Comparison of ENCODE assay signal across 9 cellular contexts in the genomic region with DNA sequence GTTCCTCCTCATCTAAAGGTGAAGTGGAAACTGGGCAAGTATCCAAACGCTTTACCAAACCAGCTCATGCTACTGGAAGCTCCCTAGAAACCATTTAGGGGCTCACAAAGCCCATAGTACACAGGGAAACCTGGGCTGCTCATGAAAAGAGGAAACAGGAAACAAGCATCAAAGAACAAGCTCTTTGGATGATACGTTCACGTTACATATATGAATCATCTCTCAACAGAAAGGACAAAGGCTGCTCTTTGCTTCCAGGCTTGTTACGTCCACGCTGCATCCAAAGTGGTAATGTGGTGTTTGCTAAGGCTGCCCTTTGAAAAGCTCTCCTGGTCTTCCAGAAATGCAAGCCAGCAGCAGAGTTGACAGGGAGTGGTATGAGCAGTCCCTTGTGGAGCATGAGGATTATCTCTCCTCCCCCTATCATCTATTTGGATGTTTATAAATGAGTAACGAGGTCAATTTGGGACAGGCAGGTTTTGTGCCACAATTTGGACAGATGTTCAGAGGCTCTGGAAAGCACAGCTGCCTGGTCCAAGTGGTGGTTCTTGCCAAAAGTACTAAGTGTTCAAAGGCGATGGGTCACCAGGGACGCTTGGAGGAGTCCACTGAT.
DNase-seq lines count a peak whose midpoint lies in the region; ATAC-seq, FAIRE-seq and TF ChIP-seq lines count a peak whose summit lies in the region.
"Had no signal": no experiment of that assay in that cellular context is flagged by ENCODE, and none has a peak within 500 bp of the region (broad histone marks: within the 10 kb centered on the region; RNA-seq: fewer than 3 reads in every experiment).

No MANE protein-coding gene starts in this region.

- DNase-seq in GM19239 (ENCODE audit: insufficient read length, low spot score): peak; percentile 35
- peak; percentile 90 for DNase-seq in NCI-H510A treated with DMSO at 0.1 percent for 48 hours (lab: John Stamatoyannopoulos, UW)
- peak; percentile 51 for DNase-seq in testis
- no peak for DNase-seq in activated CD8-positive, alpha-beta memory T cell treated with anti-CD3 and anti-CD28 coated beads, Interleukin-2, amount 50 U/mL, for 48 hours
- no peak for DNase-seq in SK-N-DZ (ENCODE audit: low spot score)
- no peak for DNase-seq in activated naive CD4-positive, alpha-beta T cell treated with Interleukin-2 at 50 U/mL for 16 hours
- DNase-seq: activated CD4-positive, alpha-beta T cell treated with anti-CD3 and anti-CD28 coated beads for 4 hours had no signal

- H3K27me3 ChIP-seq in testis: no peaks in the 10 kb centered on the region

- no peak overlapping the region for H3K4me3 ChIP-seq in testis

- 51 to 55% methylated on average over 8 of the region's 8 CpGs for WGBS in testis, 2 donors

- peak; percentile 88 for FAIRE-seq in GM19239 (lab: Jason Lieb, UNC)

- ATAC-seq in HG03139 (IDR thresholded peaks at IDR 0.05; ENCODE audit: unreplicated experiment) (peak; percentile 71), esophagus mucosa (no peak)

- no peaks in the 10 kb centered on the region for H3K4me1 ChIP-seq in testis

- TF ChIP-seq CTCF in testis (IDR thresholded peaks at IDR 0.05): no peak

- peak overlapping the region in 1 of 2 donors; percentile 36 for H3K27ac ChIP-seq in testis

- H3K9me3 ChIP-seq in testis: no peaks in the 10 kb centered on the region

- TF ChIP-seq POLR2A in testis (IDR thresholded peaks at IDR 0.05): no peak

- intact Hi-C loops in testis (cut with DNase I; ENCODE audit: low total_unique reads): no loop called here

- H3K36me3 ChIP-seq in testis (ENCODE audit: low read depth, missing control alignments): no peaks in the 10 kb centered on the region

Comparison
In these comparisons a context has a peak if more than half of its experiments do, and no peak if none do; other contexts are left out.
1. DNase-seq: peak in GM19239 (single experiment), NCI-H510A treated with DMSO at 0.1 percent for 48 hours (single experiment) and testis (single experiment); none in activated CD8-positive, alpha-beta memory T cell treated with anti-CD3 and anti-CD28 coated beads, Interleukin-2, amount 50 U/mL, for 48 hours (single experiment), SK-N-DZ (single experiment) and activated naive CD4-positive, alpha-beta T cell treated with Interleukin-2 at 50 U/mL for 16 hours (single experiment).